ENCODE assay signal across 22 cellular contexts in genomic region chr12:72214163-72214562, GRCh38. TPM values are rescaled to one million over a fixed set of nuclear protein-coding genes. Genes with fewer than 3 reads are reported as not detected.
DNase-seq lines count a peak whose midpoint lies in the region; ATAC-seq and TF ChIP-seq lines count a peak whose summit lies in the region.
"Had no signal": no experiment of that assay in that cellular context is flagged by ENCODE, and none has a peak within 500 bp of the region (broad histone marks: within the 10 kb centered on the region; RNA-seq: fewer than 3 reads in every experiment).

No MANE protein-coding gene starts in this region.

- H3K9me3 ChIP-seq in IMR-90 (ENCODE audit: control insufficient read depth, insufficient read depth, low read length) = no peaks in the 10 kb centered on the region
- no peaks in the 10 kb centered on the region for H3K9me3 ChIP-seq in fibroblast of lung (ENCODE audit: control insufficient read depth, insufficient read depth, low read depth, low read length)
- H3K9me3 ChIP-seq: BE2C, Caco-2 had no signal

- peak overlapping the region; percentile 96 for H3K27ac Mint-ChIP-seq in GM23338
- peak overlapping the region; percentile 30 for H3K27ac Mint-ChIP-seq in WTC11
- no peak overlapping the region for H3K27ac Mint-ChIP-seq in activated T-cell treated with anti-CD3 and anti-CD28 coated beads, Interleukin-2, amount 50 U/mL, for 24 hours
- no peak overlapping the region for H3K27ac Mint-ChIP-seq in activated T-helper 2 cell treated with anti-CD3 and anti-CD28 coated beads, Interferon-gamma antibody, Interleukin-2, Interleukin-4, amounts not matched to agents 10 μg/mL and 5 μg/mL and 100 μg/mL, durations not matched to agents 14 hours and 24 hours and 36 hours
- no peak overlapping the region for H3K27ac Mint-ChIP-seq in activated CD4-positive, alpha-beta T cell treated with anti-CD3 and anti-CD28 coated beads for 36 hours
- H3K27ac Mint-ChIP-seq: CD4-positive, CD25-positive, alpha-beta regulatory T cell; IgD-negative memory B cell had no signal

- CTCF ChIA-PET in IMR-90 (lab: Yijun Ruan, JAX) = interaction anchor here (0.5 to 1.7 kb wide), 2 partner anchors 16 to 43 kb away, joined by 3 to 6 read pairs; no protein-coding TSS in a partner anchor
- CTCF ChIA-PET in WTC11 (lab: Charles Lee) = no interaction called here
- CTCF ChIA-PET in activated CD4-positive, alpha-beta T cell treated with anti-CD3 and anti-CD28 coated beads for 36 hours (lab: Charles Lee) = no interaction called here

- H3K36me3 ChIP-seq in GM23338 (ENCODE audit: insufficient read depth) (no peaks in the 10 kb centered on the region), IMR-90 (ENCODE audit: control insufficient read depth, insufficient read depth, low read length) (no peaks in the 10 kb centered on the region), fibroblast of lung (ENCODE audit: control insufficient read depth, insufficient read depth, low read length) (no peaks in the 10 kb centered on the region)
- H3K36me3 ChIP-seq: BE2C had no signal

- no peak overlapping the region for H4K5ac ChIP-seq in IMR-90 (ENCODE audit: low read depth, low read length)

- H3K4me3 Mint-ChIP-seq in GM23338 = peak overlapping the region; percentile 36; the same call in 1 of the 3 replicates
- peak overlapping the region; percentile 29 for H3K4me3 Mint-ChIP-seq in WTC11
- no peak overlapping the region for H3K4me3 Mint-ChIP-seq in activated T-cell treated with anti-CD3 and anti-CD28 coated beads, Interleukin-2, amount 50 U/mL, for 24 hours
- no peak overlapping the region for H3K4me3 Mint-ChIP-seq in activated T-helper 2 cell treated with anti-CD3 and anti-CD28 coated beads, Interferon-gamma antibody, Interleukin-2, Interleukin-4, amounts not matched to agents 10 μg/mL and 5 μg/mL and 100 μg/mL, durations not matched to agents 14 hours and 24 hours and 36 hours (ENCODE audit: low read depth)
- H3K4me3 Mint-ChIP-seq in activated CD4-positive, alpha-beta T cell treated with anti-CD3 and anti-CD28 coated beads for 36 hours = no peak overlapping the region
- H3K4me3 Mint-ChIP-seq: CD4-positive, CD25-positive, alpha-beta regulatory T cell; IgD-negative memory B cell had no signal

- no peak overlapping the region for H2BK15ac ChIP-seq in IMR-90 (ENCODE audit: low read depth, low read length)

- ATAC-seq in GM23338 (no peak), IMR-90 (ENCODE audit: low read depth) (no peak), WTC11 (no peak)
- no peak for ATAC-seq in activated CD4-positive, alpha-beta T cell treated with anti-CD3 and anti-CD28 coated beads for 36 hours
- ATAC-seq: PC-3 had no signal

- TF ChIP-seq POLR2A in IMR-90 (IDR thresholded peaks at IDR 0.05; ENCODE audit: low read depth, low read length) = no peak

- H3K9ac ChIP-seq in IMR-90 (ENCODE audit: low read depth, low read length) (no peak overlapping the region), fibroblast of lung (ENCODE audit: insufficient read depth, low read length) (no peak overlapping the region)

- H2BK5ac ChIP-seq in IMR-90 (ENCODE audit: low read depth, low read length, poor library complexity, severe bottlenecking) = no peak overlapping the region

- no peak overlapping the region for H2AK5ac ChIP-seq in IMR-90 (ENCODE audit: low read depth, low read length)

- no peak overlapping the region for H2AK9ac ChIP-seq in IMR-90 (replicated peaks; ENCODE audit: low read depth, low read length, poor library complexity)

- intact Hi-C loops in IMR-90 (cut with micrococcal nuclease) = no loop called here
- intact Hi-C loops in activated T-helper 2 cell treated with anti-CD3 and anti-CD28 coated beads, Interferon-gamma antibody, Interleukin-2, Interleukin-4, amounts not matched to agents 10 μg/mL and 5 μg/mL and 100 μg/mL, durations not matched to agents 14 hours and 24 hours and 36 hours (cut with micrococcal nuclease) = no loop called here
- intact Hi-C loops in activated CD4-positive, alpha-beta T cell treated with anti-CD3 and anti-CD28 coated beads for 36 hours (cut with DNase I, micrococcal nuclease) = no loop called here

- H3K36me3 Mint-ChIP-seq in GM23338 (ENCODE audit: low read depth) (no peaks in the 10 kb centered on the region), WTC11 (no peaks in the 10 kb centered on the region; the same call in 1 of the 2 replicates)
- H3K36me3 Mint-ChIP-seq in activated T-cell treated with anti-CD3 and anti-CD28 coated beads, Interleukin-2, amount 50 U/mL, for 24 hours (ENCODE audit: low read depth) = no peaks in the 10 kb centered on the region
- H3K36me3 Mint-ChIP-seq in activated T-helper 2 cell treated with anti-CD3 and anti-CD28 coated beads, Interferon-gamma antibody, Interleukin-2, Interleukin-4, amounts not matched to agents 10 μg/mL and 5 μg/mL and 100 μg/mL, durations not matched to agents 14 hours and 24 hours and 36 hours (ENCODE audit: low read depth) = no peaks in the 10 kb centered on the region
- no peaks in the 10 kb centered on the region for H3K36me3 Mint-ChIP-seq in activated CD4-positive, alpha-beta T cell treated with anti-CD3 and anti-CD28 coated beads for 36 hours (ENCODE audit: low read depth)
- H3K36me3 Mint-ChIP-seq: CD4-positive, CD25-positive, alpha-beta regulatory T cell; IgD-negative memory B cell had no signal

- peaks cover 54% of the 10 kb centered on the region for H3K4me1 ChIP-seq in GM23338 (ENCODE audit: insufficient read depth)
- H3K4me1 ChIP-seq in IMR-90 (ENCODE audit: control insufficient read depth, insufficient read depth, low read length) = no peaks in the 10 kb centered on the region
- no peaks in the 10 kb centered on the region for H3K4me1 ChIP-seq in fibroblast of lung (ENCODE audit: control insufficient read depth, extremely low read depth, insufficient read depth, low read length)
- H3K4me1 ChIP-seq: BE2C, Caco-2 had no signal

- H2BK120ac ChIP-seq in IMR-90 (ENCODE audit: low read depth, low read length) = no peak overlapping the region

- no peak overlapping the region for H3K56ac ChIP-seq in IMR-90 (ENCODE audit: extremely low read depth, insufficient read depth, low read length)

- H3K79me2 ChIP-seq in GM23338 (replicated peaks; ENCODE audit: insufficient read depth) = no peaks in the 10 kb centered on the region
- no peaks in the 10 kb centered on the region for H3K79me2 ChIP-seq in fibroblast of lung (ENCODE audit: control insufficient read depth, insufficient read depth, low read length)

- H3K9me3 Mint-ChIP-seq in GM23338 = no peaks in the 10 kb centered on the region; the same call in 2 of the 3 replicates
- H3K9me3 Mint-ChIP-seq in WTC11 = peaks cover under 1% of the 10 kb centered on the region
- no peaks in the 10 kb centered on the region for H3K9me3 Mint-ChIP-seq in activated T-cell treated with anti-CD3 and anti-CD28 coated beads, Interleukin-2, amount 50 U/mL, for 24 hours
- H3K9me3 Mint-ChIP-seq in activated T-helper 2 cell treated with anti-CD3 and anti-CD28 coated beads, Interferon-gamma antibody, Interleukin-2, Interleukin-4, amounts not matched to agents 10 μg/mL and 5 μg/mL and 100 μg/mL, durations not matched to agents 14 hours and 24 hours and 36 hours = no peaks in the 10 kb centered on the region
- H3K9me3 Mint-ChIP-seq in activated CD4-positive, alpha-beta T cell treated with anti-CD3 and anti-CD28 coated beads for 36 hours (ENCODE audit: low read depth) = no peaks in the 10 kb centered on the region

- H3K27me3 ChIP-seq in GM23338 (ENCODE audit: insufficient read depth) = no peaks in the 10 kb centered on the region
- H3K27me3 ChIP-seq in IMR-90 (ENCODE audit: control insufficient read depth, insufficient read depth, low read length) = no peaks in the 10 kb centered on the region
- H3K27me3 ChIP-seq in fibroblast of lung (ENCODE audit: control insufficient read depth, insufficient read depth, low read length) = no peaks in the 10 kb centered on the region
- H3K27me3 ChIP-seq: BE2C had no signal

- no peak overlapping the region for H3K18ac ChIP-seq in IMR-90 (ENCODE audit: low read depth, low read length)

- peak overlapping the region; percentile 17 for H3K4me3 ChIP-seq in GM23338
- no peak overlapping the region for H3K4me3 ChIP-seq in IMR-90 (ENCODE audit: insufficient read depth, low read depth, low read length)
- no peak overlapping the region for H3K4me3 ChIP-seq in fibroblast of lung (replicated peaks in 1 of 4; ENCODE audit: control extremely low read depth in 1 of 4, insufficient read depth in 1 of 4, low read depth in 3 of 4, low read length in 4 of 4)

- TF ChIP-seq CTCF in GM23338 (conservative IDR thresholded peaks at IDR 0.05; ENCODE audit: low read depth in 2 of 2) (no peak), IMR-90 (conservative IDR thresholded peaks at IDR 0.05; ENCODE audit: low read depth, low read length) (no peak), WTC11 (IDR thresholded peaks at IDR 0.05) (no peak), fibroblast of lung (conservative IDR thresholded peaks at IDR 0.05 in 1 of 2, IDR thresholded peaks at IDR 0.05 in 1 of 2; ENCODE audit: low read depth in 1 of 2, low read length in 2 of 2) (no peak)

- peaks cover 2% of the 10 kb centered on the region for H3K27me3 Mint-ChIP-seq in GM23338 (ENCODE audit: insufficient read depth, low read depth, poor library complexity)
- no peaks in the 10 kb centered on the region for H3K27me3 Mint-ChIP-seq in WTC11 (ENCODE audit: low read depth)
- no peaks in the 10 kb centered on the region for H3K27me3 Mint-ChIP-seq in activated T-cell treated with anti-CD3 and anti-CD28 coated beads, Interleukin-2, amount 50 U/mL, for 24 hours
- H3K27me3 Mint-ChIP-seq in activated T-helper 2 cell treated with anti-CD3 and anti-CD28 coated beads, Interferon-gamma antibody, Interleukin-2, Interleukin-4, amounts not matched to agents 10 μg/mL and 5 μg/mL and 100 μg/mL, durations not matched to agents 14 hours and 24 hours and 36 hours (ENCODE audit: low read depth) = no peaks in the 10 kb centered on the region
- no peaks in the 10 kb centered on the region for H3K27me3 Mint-ChIP-seq in activated CD4-positive, alpha-beta T cell treated with anti-CD3 and anti-CD28 coated beads for 36 hours
- H3K27me3 Mint-ChIP-seq: CD4-positive, CD25-positive, alpha-beta regulatory T cell; IgD-negative memory B cell had no signal

- dilution Hi-C loops in IMR-90 (cut with HindIII; ENCODE audit: low sequenced_read_pairs, unreplicated experiment) = no loop called here

- no peak overlapping the region for H3K4ac ChIP-seq in IMR-90 (ENCODE audit: low read depth, low read length)

- no peaks in the 10 kb centered on the region for H3K79me1 ChIP-seq in IMR-90 (ENCODE audit: low read depth in 1 of 2, low read length in 2 of 2)

- BruUV-seq in IMR-90 (replicated peaks; lab: Mats Ljungman, UMichigan) = no TSS peak

- H4K8ac ChIP-seq in IMR-90 (ENCODE audit: low read depth in 2 of 2, low read length in 2 of 2) = no peak overlapping the region

- POLR2A ChIA-PET in IMR-90 (lab: Charles Lee; ENCODE audit: unreplicated experiment) (no interaction called here), WTC11 (lab: Charles Lee) (interaction anchor here (0.6 kb wide), 1 partner anchor 17 kb away, joined by 3 read pairs; no protein-coding TSS in a partner anchor)
- POLR2A ChIA-PET in activated CD4-positive, alpha-beta T cell treated with anti-CD3 and anti-CD28 coated beads for 36 hours (lab: Charles Lee) = no interaction called here

- H3K9me2 ChIP-seq in GM23338 (ENCODE audit: insufficient read depth) = peaks cover 6% of the 10 kb centered on the region; the same call in 1 of the 2 replicates

- no peak overlapping the region for H2AFZ ChIP-seq in GM23338
- H2AFZ ChIP-seq in IMR-90 (replicated peaks; ENCODE audit: low read length, poor library complexity) = no peak overlapping the region
- H2AFZ ChIP-seq in fibroblast of lung (ENCODE audit: low read length) = no peak overlapping the region

- TF ChIP-seq RAD21 in IMR-90 (IDR thresholded peaks at IDR 0.05; ENCODE audit: low read length) = no peak

- H2BK20ac ChIP-seq in IMR-90 (ENCODE audit: low read depth, low read length) = no peak overlapping the region

- no peaks in the 10 kb centered on the region; the same call in 1 of the 2 replicates for H3K9me1 ChIP-seq in IMR-90 (ENCODE audit: insufficient read depth, low read length)

- no peak overlapping the region for H3K23ac ChIP-seq in IMR-90 (ENCODE audit: low read depth, low read length)

- H3K4me1 Mint-ChIP-seq in GM23338 = peaks cover 52% of the 10 kb centered on the region
- H3K4me1 Mint-ChIP-seq in WTC11 = peaks cover 62% of the 10 kb centered on the region
- no peaks in the 10 kb centered on the region for H3K4me1 Mint-ChIP-seq in activated T-cell treated with anti-CD3 and anti-CD28 coated beads, Interleukin-2, amount 50 U/mL, for 24 hours (ENCODE audit: low read depth)
- H3K4me1 Mint-ChIP-seq in activated T-helper 2 cell treated with anti-CD3 and anti-CD28 coated beads, Interferon-gamma antibody, Interleukin-2, Interleukin-4, amounts not matched to agents 10 μg/mL and 5 μg/mL and 100 μg/mL, durations not matched to agents 14 hours and 24 hours and 36 hours (ENCODE audit: low read depth) = no peaks in the 10 kb centered on the region
- no peaks in the 10 kb centered on the region for H3K4me1 Mint-ChIP-seq in activated CD4-positive, alpha-beta T cell treated with anti-CD3 and anti-CD28 coated beads for 36 hours
- H3K4me1 Mint-ChIP-seq: CD4-positive, CD25-positive, alpha-beta regulatory T cell; IgD-negative memory B cell had no signal

- peak overlapping the region; percentile 44 for H3K4me2 ChIP-seq in GM23338
- no peak overlapping the region; the same call in 1 of the 2 replicates for H3K4me2 ChIP-seq in IMR-90 (ENCODE audit: low read depth, low read length)
- no peak overlapping the region for H3K4me2 ChIP-seq in fibroblast of lung (ENCODE audit: extremely low read depth, insufficient read depth, low read length)

- DNase-seq in GM23338 (ENCODE audit: low spot score) (no peak), IMR-90 (peak; percentile 11), WTC11 (ENCODE audit: low spot score) (no peak), fibroblast of lung (ENCODE audit: low read depth in 2 of 2) (peak; percentile 34 to 81), NCI-H187 treated with DMSO at 0.1 percent for 48 hours (lab: John Stamatoyannopoulos, UW) (no peak)
- no peak for DNase-seq in activated T-cell treated with anti-CD3 and anti-CD28 coated beads, Interleukin-2, amount 50 U/mL, for 24 hours
- no peak for DNase-seq in activated T-helper 2 cell treated with anti-CD3 and anti-CD28 coated beads, Interferon-gamma antibody, Interleukin-2, Interleukin-4, amounts not matched to agents 10 μg/mL and 5 μg/mL and 100 μg/mL, durations not matched to agents 14 hours and 24 hours and 36 hours (ENCODE audit: low spot score)
- no peak for DNase-seq in activated CD4-positive, alpha-beta T cell treated with anti-CD3 and anti-CD28 coated beads for 36 hours
- DNase-seq: BE2C; Caco-2; CD4-positive, CD25-positive, alpha-beta regulatory T cell; GDM1; MV-4-11; NCI-H1417; NCI-H187; NCI-H2227 treated with DMSO at 0.1 percent for 48 hours; NCI-H524; PC-3; SIG-M5 had no signal

- H4K20me1 ChIP-seq in GM23338 (replicated peaks; ENCODE audit: insufficient read depth) (no peaks in the 10 kb centered on the region), IMR-90 (ENCODE audit: insufficient read depth, low read length) (no peaks in the 10 kb centered on the region), fibroblast of lung (ENCODE audit: control insufficient read depth, extremely low read depth, insufficient read depth, low read length) (no peaks in the 10 kb centered on the region)

- H3K14ac ChIP-seq in IMR-90 (replicated peaks; ENCODE audit: low read depth, low read length) = no peak overlapping the region

- WGBS in IMR-90 (ENCODE audit: extremely low coverage in 2 of 2, insufficient read length in 1 of 2), 2 experiments = no CpG with 5 or more reads among the region's 4 CpGs

- H3F3A ChIP-seq in GM23338 (replicated peaks; ENCODE audit: low read depth) = 0 out of 2 replicates have a peak, but pooled peaks cover 2% of the 10 kb centered on the region

- in situ Hi-C loops in IMR-90 (cut with MboI; ENCODE audit: low sequenced_read_pairs) = no loop called here

- no peak overlapping the region for H4K91ac ChIP-seq in IMR-90 (ENCODE audit: insufficient read depth, low read depth, low read length)

- H3K27ac ChIP-seq in GM23338 (ENCODE audit: low read depth) = peak overlapping the region; percentile 92
- H3K27ac ChIP-seq in IMR-90 (ENCODE audit: insufficient read depth, low read length) = no peak overlapping the region
- H3K27ac ChIP-seq in fibroblast of lung (ENCODE audit: insufficient read depth, low read length) = no peak overlapping the region
- H3K27ac ChIP-seq: RWPE1 had no signal

RNA-seq across cellular contexts. Expression of gene TRHDE, which starts 58.0 kb away (rescaled TPM):
- 5.7 and 7.7 TPM in 2 replicates for total RNA-seq in GM23338 (2014; rRNA removed; shearing (Covaris generic))
- 1.3 and 1.5 TPM in 2 replicates for polyA plus RNA-seq in GM23338 (2016; fragmentation: Nextera tagmentation; extraction: Ambion mirVana)
- total RNA-seq in IMR-90 (2012; rRNA removed) = 65.1 and 97.8 TPM in 2 replicates
- 25.4 and 33.7 TPM in 2 replicates for polyA plus RNA-seq in IMR-90 (2012; rRNA removed)
- 5.9 and 21.2 TPM in 2 replicates for polyA plus RNA-seq in IMR-90 (2012; cell fraction: cytosol; rRNA removed)
- polyA plus RNA-seq in IMR-90 (2012; cell fraction: nucleus; rRNA removed; ENCODE audit: low replicate concordance) = 2.9 and 21.1 TPM in 2 replicates
- total RNA-seq in WTC11 (2021) = 1.6 to 5.5 TPM (median 3.8 TPM) in 3 replicates
- total RNA-seq in fibroblast of lung = 5.9 and 7.3 TPM in 2 replicates
- polyA plus RNA-seq in fibroblast of lung = 8.8 and 17.6 TPM in 2 replicates
- 7.1 and 7.7 TPM in 2 replicates for polyA plus RNA-seq in fibroblast of lung (2012)
- 5.3 and 12.8 TPM in 2 replicates for polyA minus RNA-seq in fibroblast of lung (ENCODE audit: low replicate concordance)
- total RNA-seq in activated T-helper 2 cell treated with anti-CD3 and anti-CD28 coated beads, Interferon-gamma antibody, Interleukin-2, Interleukin-4, amounts not matched to agents 10 μg/mL and 5 μg/mL and 100 μg/mL, durations not matched to agents 14 hours and 24 hours and 36 hours = not detected in 2 replicates
- not detected for total RNA-seq in activated CD4-positive, alpha-beta T cell treated with anti-CD3 and anti-CD28 coated beads for 36 hours
- total RNA-seq: Caco-2; CD4-positive, CD25-positive, alpha-beta regulatory T cell; LHCN-M2 had no signal
- polyA plus RNA-seq: CD4-positive, CD25-positive, alpha-beta regulatory T cell; IgD-negative memory B cell had no signal

Comparison
In these comparisons a context has a peak if more than half of its experiments do, and no peak if none do; other contexts are left out.
1. DNase-seq: peak in IMR-90 (single experiment) and fibroblast of lung (2 of 2); none in GM23338 (single experiment), WTC11 (single experiment), activated T-cell treated with anti-CD3 and anti-CD28 coated beads, Interleukin-2, amount 50 U/mL, for 24 hours (single experiment), activated T-helper 2 cell treated with anti-CD3 and anti-CD28 coated beads, Interferon-gamma antibody, Interleukin-2, Interleukin-4, amounts not matched to agents 10 μg/mL and 5 μg/mL and 100 μg/mL, durations not matched to agents 14 hours and 24 hours and 36 hours (single experiment), activated CD4-positive, alpha-beta T cell treated with anti-CD3 and anti-CD28 coated beads for 36 hours (single experiment) and NCI-H187 treated with DMSO at 0.1 percent for 48 hours (single experiment).
2. H3K27ac Mint-ChIP-seq: peak in GM23338 (single experiment) and WTC11 (single experiment); none in activated T-cell treated with anti-CD3 and anti-CD28 coated beads, Interleukin-2, amount 50 U/mL, for 24 hours (single experiment), activated T-helper 2 cell treated with anti-CD3 and anti-CD28 coated beads, Interferon-gamma antibody, Interleukin-2, Interleukin-4, amounts not matched to agents 10 μg/mL and 5 μg/mL and 100 μg/mL, durations not matched to agents 14 hours and 24 hours and 36 hours (single experiment) and activated CD4-positive, alpha-beta T cell treated with anti-CD3 and anti-CD28 coated beads for 36 hours (single experiment).
3. H3K4me3 Mint-ChIP-seq: peak in GM23338 (single experiment) and WTC11 (single experiment); none in activated T-cell treated with anti-CD3 and anti-CD28 coated beads, Interleukin-2, amount 50 U/mL, for 24 hours (single experiment), activated T-helper 2 cell treated with anti-CD3 and anti-CD28 coated beads, Interferon-gamma antibody, Interleukin-2, Interleukin-4, amounts not matched to agents 10 μg/mL and 5 μg/mL and 100 μg/mL, durations not matched to agents 14 hours and 24 hours and 36 hours (single experiment) and activated CD4-positive, alpha-beta T cell treated with anti-CD3 and anti-CD28 coated beads for 36 hours (single experiment).